Comparison of ENCODE assay signal across 12 cellular contexts in genomic region chr1:214337536-214337935, GRCh38. TPM values are rescaled to one million over a fixed set of nuclear protein-coding genes. Genes with fewer than 3 reads are reported as not detected.
DNase-seq lines count a peak whose midpoint lies in the region; ATAC-seq, FAIRE-seq and TF ChIP-seq lines count a peak whose summit lies in the region.
"Had no signal": no experiment of that assay in that cellular context is flagged by ENCODE, and none has a peak within 500 bp of the region (broad histone marks: within the 10 kb centered on the region; RNA-seq: fewer than 3 reads in every experiment).

No MANE protein-coding gene starts in this region.

- no peak for TF ChIP-seq CTCF in H9 (conservative IDR thresholded peaks at IDR 0.05)
- TF ChIP-seq CTCF in brain microvascular endothelial cell (IDR thresholded peaks at IDR 0.05; ENCODE audit: low read depth, low read length, missing control alignments) = no peak
- TF ChIP-seq CTCF in mucosa of descending colon (IDR thresholded peaks at IDR 0.05) = no peak

- H3K4me1 ChIP-seq in H9 (ENCODE audit: insufficient read depth, low read length) = peaks cover 3% of the 10 kb centered on the region
- peaks cover 19% of the 10 kb centered on the region for H3K4me1 ChIP-seq in rectal smooth muscle tissue (ENCODE audit: control insufficient read depth, insufficient read depth, low read length)
- H3K4me1 ChIP-seq in mucosa of descending colon (ENCODE audit: low read depth) = no peaks in the 10 kb centered on the region

- no peak overlapping the region for H2BK15ac ChIP-seq in H9 (ENCODE audit: low read depth, low read length)

- H3K4me1 Mint-ChIP-seq in H9 = peaks cover 33 to 34% of the 10 kb centered on the region in 2 experiments
- H3K4me1 Mint-ChIP-seq: central memory CD8-positive, alpha-beta T cell had no signal

- peak; percentile 56 for ATAC-seq in left ventricle myocardium superior
- no peak for ATAC-seq in mucosa of descending colon

- H2BK20ac ChIP-seq in H9 (ENCODE audit: low read depth, low read length, poor library complexity, severe bottlenecking) = no peak overlapping the region

- H3K36me3 ChIP-seq in brain microvascular endothelial cell (replicated peaks) (peaks cover 17% of the 10 kb centered on the region), rectal smooth muscle tissue (ENCODE audit: control insufficient read depth, insufficient read depth, low read length) (no peaks in the 10 kb centered on the region), mucosa of descending colon (ENCODE audit: low read depth) (no peaks in the 10 kb centered on the region)

- peak overlapping the region; percentile 73; the same call in 1 of the 2 replicates for H3K14ac ChIP-seq in H9 (ENCODE audit: insufficient read depth, low read length)

- peak overlapping the region; percentile 86 for H3K18ac ChIP-seq in H9 (ENCODE audit: insufficient read length, low read depth, low read length)

- H3K9me3 Mint-ChIP-seq in H9 = no peaks in the 10 kb centered on the region
- H3K9me3 Mint-ChIP-seq: central memory CD8-positive, alpha-beta T cell had no signal

- H2AK5ac ChIP-seq in H9 (ENCODE audit: insufficient read length, low read length) = no peak overlapping the region

- H4K5ac ChIP-seq in H9 (ENCODE audit: insufficient read length, low read depth, low read length) = peak overlapping the region; percentile 39

- no peaks in the 10 kb centered on the region for H4K20me1 ChIP-seq in H9 (ENCODE audit: control insufficient read depth, insufficient read depth, insufficient read length)

- peak overlapping the region; percentile 94 for H2BK12ac ChIP-seq in H9 (ENCODE audit: insufficient read length, low read depth, low read length)

- H3K9me3 ChIP-seq in H9 (ENCODE audit: control insufficient read depth, low read depth, low read length) (no peaks in the 10 kb centered on the region), mucosa of descending colon (no peaks in the 10 kb centered on the region)
- H3K9me3 ChIP-seq: testis had no signal

- no peak overlapping the region for H3K4ac ChIP-seq in H9 (ENCODE audit: low read depth, low read length)

- no peaks in the 10 kb centered on the region for H3K79me1 ChIP-seq in H9 (ENCODE audit: insufficient read depth, low read depth, low read length, poor library complexity, severe bottlenecking)

- H3K9ac ChIP-seq in H9 (ENCODE audit: extremely low read depth, insufficient read length, low read length) (peak overlapping the region; percentile 12), rectal smooth muscle tissue (ENCODE audit: low read length) (no peak overlapping the region)

- H3K79me2 ChIP-seq in H9 (ENCODE audit: insufficient read depth, low read length) = no peaks in the 10 kb centered on the region

- in situ Hi-C loops in brain microvascular endothelial cell (cut with HindIII; ENCODE audit: low pct_ligation_motif_present, low sequenced_read_pairs) = no loop called here

- no peaks in the 10 kb centered on the region for H3K27me3 Mint-ChIP-seq in H9 (ENCODE audit: low read depth)
- H3K27me3 Mint-ChIP-seq: central memory CD8-positive, alpha-beta T cell had no signal

- H3K4me2 ChIP-seq in H9 (ENCODE audit: insufficient read depth, insufficient read length, low read length) = peak overlapping the region; percentile 6

- no peak overlapping the region for H3K23ac ChIP-seq in H9 (ENCODE audit: insufficient read length, low read depth, low read length)

- intact Hi-C loops in left ventricle myocardium superior (cut with micrococcal nuclease) (no loop called here), mucosa of descending colon (cut with DNase I, micrococcal nuclease) (no loop called here)

- H2AFZ ChIP-seq in H9 (ENCODE audit: low read length) = no peak overlapping the region

- peak overlapping the region; percentile 23 to 71 (median 32); a peak in 4 of 7 replicates for H3K27ac Mint-ChIP-seq in H9

- H3K27ac ChIP-seq in H9 (ENCODE audit: insufficient read length, low read depth, low read length) (no peak overlapping the region), brain microvascular endothelial cell (no peak overlapping the region), rectal smooth muscle tissue (ENCODE audit: low read depth, low read length) (peak overlapping the region; percentile 83)
- H3K27ac ChIP-seq: testis had no signal

- no CpG with 5 or more reads among the region's 6 CpGs for WGBS in H9 (ENCODE audit: extremely low coverage, insufficient read length, low lambda C conversion rate)

- H3K27me3 ChIP-seq in H9 (ENCODE audit: insufficient read depth, low read length) (no peaks in the 10 kb centered on the region), brain microvascular endothelial cell (replicated peaks) (no peaks in the 10 kb centered on the region), rectal smooth muscle tissue (ENCODE audit: control insufficient read depth, insufficient read depth, low read length) (no peaks in the 10 kb centered on the region)
- H3K27me3 ChIP-seq: testis had no signal

- H3K4me3 Mint-ChIP-seq in H9 = no peak overlapping the region
- H3K4me3 Mint-ChIP-seq: central memory CD8-positive, alpha-beta T cell had no signal

- no peak for DNase-seq in H9
- DNase-seq in brain microvascular endothelial cell = peak; percentile 56
- no peak for DNase-seq in left ventricle myocardium superior
- DNase-seq in mucosa of descending colon = no peak
- DNase-seq in NCI-H187 treated with DMSO at 0.1 percent for 48 hours (lab: John Stamatoyannopoulos, UW) = no peak
- DNase-seq in stimulated activated naive CD4-positive, alpha-beta T cell treated with Interleukin-2 at 50 U/mL for 16 hours (lab: John Stamatoyannopoulos, UW) = no peak
- no peak for DNase-seq in GM12892 (ENCODE audit: insufficient read length)
- DNase-seq: activated T-cell treated with anti-CD3 and anti-CD28 coated beads, Interleukin-2, amount 50 U/mL, for 1 hour; NCI-H1694 treated with DMSO at 0.1 percent for 48 hours; testis had no signal

- H3K36me3 Mint-ChIP-seq in H9 (ENCODE audit: insufficient read depth in 1 of 3, low read depth in 3 of 3) = peaks cover 0 to 4% (median 0%) of the 10 kb centered on the region in 3 experiments; a peak in 3 of 7 replicates

- no peak overlapping the region for H2BK120ac ChIP-seq in H9 (ENCODE audit: low read depth, low read length, poor library complexity, severe bottlenecking)

- no peak overlapping the region for H2BK5ac ChIP-seq in H9 (ENCODE audit: insufficient read length, low read length)

- H4K8ac ChIP-seq in H9 (replicated peaks; ENCODE audit: insufficient read length, low read depth, low read length) = no peak overlapping the region

- peak overlapping the region; percentile 81 for H3T11ph ChIP-seq in H9 (ENCODE audit: low read length)

- no peak overlapping the region for H3K56ac ChIP-seq in H9 (ENCODE audit: insufficient read length, low read depth, low read length)

- H3K23me2 ChIP-seq in H9 (ENCODE audit: insufficient read length, low read depth, low read length, poor library complexity, severe bottlenecking) = no peaks in the 10 kb centered on the region

- no peak for FAIRE-seq in GM12892 (lab: Jason Lieb, UNC)

- H4K91ac ChIP-seq in H9 (ENCODE audit: insufficient read length, low read depth, low read length) = no peak overlapping the region

- no peak for TF ChIP-seq POLR2A in GM12892 (IDR thresholded peaks at IDR 0.05; ENCODE audit: low read depth, low read length)

- H3K4me3 ChIP-seq in brain microvascular endothelial cell (ENCODE audit: low read depth, low read length) (no peak overlapping the region), rectal smooth muscle tissue (ENCODE audit: low read length) (peak overlapping the region; percentile 22), mucosa of descending colon (no peak overlapping the region)
- H3K4me3 ChIP-seq: testis had no signal

RNA-seq across cellular contexts. Expression of gene SMYD2, which starts 56.6 kb away (rescaled TPM):
- 8.6 and 10.9 TPM in 2 replicates for total RNA-seq in H9 (2021)
- 234 TPM for total RNA-seq in left ventricle myocardium superior
- 10 to 100 TPM; 15.9 to 23.4 (median 18.6) TPM for total RNA-seq in mucosa of descending colon
- polyA plus RNA-seq in GM12892 (2012; ENCODE audit: missing spikeins) = 21.9 TPM
